ENCODE assay signal across 25 cellular contexts in the genomic region with DNA sequence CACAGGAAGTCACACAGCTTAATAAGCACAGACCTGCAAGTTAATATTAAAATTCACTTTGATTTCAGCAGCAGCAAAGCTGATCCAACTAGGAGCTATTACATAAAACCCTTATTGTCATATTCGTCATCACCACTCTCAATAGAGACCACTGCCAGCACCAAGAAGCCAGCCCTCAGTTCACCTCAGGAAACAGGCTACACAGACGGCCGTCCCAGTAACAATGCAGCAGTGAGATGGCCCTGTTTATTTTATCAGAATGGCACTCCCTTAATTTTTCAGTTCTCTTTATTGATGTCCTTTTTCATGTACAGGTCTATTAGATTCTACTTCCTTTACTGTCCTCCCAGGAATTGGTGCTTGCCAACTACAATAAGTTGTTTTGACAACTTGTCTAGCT.
DNase-seq lines count a peak whose midpoint lies in the region; ATAC-seq, FAIRE-seq and TF ChIP-seq lines count a peak whose summit lies in the region.
"Had no signal": no experiment of that assay in that cellular context is flagged by ENCODE, and none has a peak within 500 bp of the region (broad histone marks: within the 10 kb centered on the region; RNA-seq: fewer than 3 reads in every experiment).

No MANE protein-coding gene starts in this region.

- dilution Hi-C loops in endothelial cell of umbilical vein (cut with MboI; ENCODE audit: extremely low pct_ligation_motif_present, low sequenced_read_pairs) = no loop called here

- no peaks in the 10 kb centered on the region for H3K36me3 Mint-ChIP-seq in activated T-helper 1 cell treated with anti-CD3 and anti-CD28 coated beads, Interleukin-12 subunit alpha, Interleukin-12 subunit beta, Interleukin-2, Interleukin-4 antibody, amounts not matched to agents 30 ng/mL and 10 ng/mL and 1 ng/mL, durations not matched to agents 14 hours and 24 hours and 36 hours (ENCODE audit: low read depth)

- H2AFZ ChIP-seq in endothelial cell of umbilical vein (ENCODE audit: low read depth, low read length) = no peak overlapping the region
- no peak overlapping the region for H2AFZ ChIP-seq in HepG2 (ENCODE audit: low read length)

- peaks cover 3% of the 10 kb centered on the region for H3K4me1 Mint-ChIP-seq in activated T-helper 1 cell treated with anti-CD3 and anti-CD28 coated beads, Interleukin-12 subunit alpha, Interleukin-12 subunit beta, Interleukin-2, Interleukin-4 antibody, amounts not matched to agents 30 ng/mL and 10 ng/mL and 1 ng/mL, durations not matched to agents 14 hours and 24 hours and 36 hours (ENCODE audit: low read depth)

- TF ChIP-seq EP300 in HepG2 (IDR thresholded peaks at IDR 0.05; ENCODE audit: low read depth in 2 of 2, low read length in 2 of 2) (no peak), HepG2 (CRISPR knock-in tag; IDR thresholded peaks at IDR 0.05; ENCODE audit: borderline replicate concordance) (no peak)

- BruUV-seq in endothelial cell of umbilical vein (replicated peaks; lab: Mats Ljungman, UMichigan) = no TSS peak
- BruUV-seq in HepG2 (replicated peaks; lab: Mats Ljungman, UMichigan) = no TSS peak

- in situ Hi-C loops in HepG2 (cut with HindIII; ENCODE audit: extremely low pct_ligation_motif_present, low pct_unique_long_range_greater_than_20kb) = no loop called here

- H3K9ac ChIP-seq in endothelial cell of umbilical vein (replicated peaks; ENCODE audit: extremely low read depth, insufficient read depth, low read length) = no peak overlapping the region
- H3K9ac ChIP-seq in HepG2 (ENCODE audit: insufficient read depth, low read depth, low read length) = no peak overlapping the region
- no peak overlapping the region for H3K9ac ChIP-seq in rectal smooth muscle tissue (ENCODE audit: low read length)
- H3K9ac ChIP-seq: SK-N-SH had no signal

- no peaks in the 10 kb centered on the region for H3K27me3 Mint-ChIP-seq in activated T-helper 1 cell treated with anti-CD3 and anti-CD28 coated beads, Interleukin-12 subunit alpha, Interleukin-12 subunit beta, Interleukin-2, Interleukin-4 antibody, amounts not matched to agents 30 ng/mL and 10 ng/mL and 1 ng/mL, durations not matched to agents 14 hours and 24 hours and 36 hours (ENCODE audit: insufficient read depth)
- H3K27me3 Mint-ChIP-seq: activated naive CD8-positive, alpha-beta T cell; CD4-positive, CD25-positive, alpha-beta regulatory T cell had no signal

- no peaks in the 10 kb centered on the region for H3K9me3 ChIP-seq in endothelial cell of umbilical vein (replicated peaks; ENCODE audit: control insufficient read depth, insufficient read depth, low read length)
- no peaks in the 10 kb centered on the region for H3K9me3 ChIP-seq in HepG2 (ENCODE audit: low read length)
- no peaks in the 10 kb centered on the region for H3K9me3 ChIP-seq in vagina
- H3K9me3 ChIP-seq: SK-N-SH had no signal

- CTCF ChIA-PET in endothelial cell of umbilical vein (lab: Charles Lee) = interaction anchor here (1.0 to 1.9 kb wide), 5 partner anchors 15 to 45 kb away, joined by 3 to 4 read pairs (median 3); no protein-coding TSS in a partner anchor
- CTCF ChIA-PET in HepG2 (lab: Yijun Ruan, JAX; ENCODE audit: low intra/inter-chr PET ratio, low total read pairs) = no interaction called here

- TF ChIP-seq POLR2A in endothelial cell of umbilical vein (IDR thresholded peaks at IDR 0.05; ENCODE audit: low read depth, low read length) (no peak), HepG2 (IDR thresholded peaks at IDR 0.05; ENCODE audit: insufficient read depth in 1 of 2, low read depth in 2 of 2, low read length in 2 of 2) (no peak), vagina (IDR thresholded peaks at IDR 0.05) (no peak)

- peaks cover 6% of the 10 kb centered on the region for H3K4me1 ChIP-seq in endothelial cell of umbilical vein (ENCODE audit: control insufficient read depth, extremely low read depth, insufficient read depth, low read length)
- H3K4me1 ChIP-seq in HepG2 (ENCODE audit: insufficient read depth, low read length) = peaks cover 4% of the 10 kb centered on the region; the same call in 1 of the 2 replicates
- H3K4me1 ChIP-seq in rectal smooth muscle tissue (ENCODE audit: control insufficient read depth, insufficient read depth, low read length) = peaks cover 20% of the 10 kb centered on the region
- peaks cover 16% of the 10 kb centered on the region for H3K4me1 ChIP-seq in vagina

- TF ChIP-seq CTCF in endothelial cell of umbilical vein (IDR thresholded peaks at IDR 0.05; ENCODE audit: extremely low read depth in 1 of 2, insufficient read depth in 1 of 2, low read depth in 1 of 2, low read length in 2 of 2) = no peak
- TF ChIP-seq CTCF in HepG2 (CRISPR knock-in tag; IDR thresholded peaks at IDR 0.05) = no peak
- no peak for TF ChIP-seq CTCF in vagina (IDR thresholded peaks at IDR 0.05)

- H4K20me1 ChIP-seq in endothelial cell of umbilical vein (replicated peaks; ENCODE audit: control insufficient read depth, extremely low read depth, insufficient read depth, low read length) (no peaks in the 10 kb centered on the region), HepG2 (ENCODE audit: insufficient read depth, low read length) (no peaks in the 10 kb centered on the region)

- no peak overlapping the region for H3K27ac Mint-ChIP-seq in activated T-helper 1 cell treated with anti-CD3 and anti-CD28 coated beads, Interleukin-12 subunit alpha, Interleukin-12 subunit beta, Interleukin-2, Interleukin-4 antibody, amounts not matched to agents 30 ng/mL and 10 ng/mL and 1 ng/mL, durations not matched to agents 14 hours and 24 hours and 36 hours
- H3K27ac Mint-ChIP-seq: activated naive CD8-positive, alpha-beta T cell; CD4-positive, CD25-positive, alpha-beta regulatory T cell; H9 had no signal

- no peak for ATAC-seq in HepG2
- ATAC-seq: activated CD4-positive, CD25-positive, alpha-beta regulatory T cell treated with anti-CD3 and anti-CD28 coated beads, Interleukin-2, amount 50 U/mL, for 24 hours; left colon had no signal

- peak; percentile 14 for DNase-seq in NCI-H69 (lab: John Stamatoyannopoulos, UW)
- DNase-seq in endothelial cell of umbilical vein (ENCODE audit: low read depth, low spot score) = peak; percentile 62
- DNase-seq in HepG2 (ENCODE audit: low spot score) = no peak
- DNase-seq in activated T-helper 1 cell treated with anti-CD3 and anti-CD28 coated beads, Interleukin-12 subunit alpha, Interleukin-12 subunit beta, Interleukin-2, Interleukin-4 antibody, amounts not matched to agents 30 ng/mL and 10 ng/mL and 1 ng/mL, durations not matched to agents 14 hours and 24 hours and 36 hours (ENCODE audit: low spot score) = no peak
- no peak for DNase-seq in GF-D8 (lab: John Stamatoyannopoulos, UW)
- DNase-seq in vagina (ENCODE audit: extremely low spot score in 2 of 2) = no peak
- DNase-seq in activated CD4-positive, alpha-beta T cell treated with anti-CD3 and anti-CD28 coated beads for 1 hour = no peak
- DNase-seq: CD4-positive, CD25-positive, alpha-beta regulatory T cell; DMS153; foreskin melanocyte; H9; IMR-90; left colon; NCI-H1694; NCI-H345; occipital lobe; SK-N-SH; stimulated activated CD4-positive, alpha-beta T cell treated with anti-CD3 and anti-CD28 coated beads, Interleukin-2, amount 100 ng/mL, for 48 hours; T-helper 9 cell had no signal

- POLR2A ChIA-PET in endothelial cell of umbilical vein (lab: Charles Lee) = no interaction called here
- POLR2A ChIA-PET in HepG2 (lab: Yijun Ruan, JAX) = no interaction called here

- no peaks in the 10 kb centered on the region for H3K9me3 Mint-ChIP-seq in activated T-helper 1 cell treated with anti-CD3 and anti-CD28 coated beads, Interleukin-12 subunit alpha, Interleukin-12 subunit beta, Interleukin-2, Interleukin-4 antibody, amounts not matched to agents 30 ng/mL and 10 ng/mL and 1 ng/mL, durations not matched to agents 14 hours and 24 hours and 36 hours
- H3K9me3 Mint-ChIP-seq: H9 had no signal

- H3K27ac ChIP-seq in endothelial cell of umbilical vein (ENCODE audit: insufficient read depth, low read depth, low read length) (no peak overlapping the region), HepG2 (ENCODE audit: extremely low read length, insufficient read depth, low read length) (no peak overlapping the region), rectal smooth muscle tissue (ENCODE audit: low read depth, low read length) (peak overlapping the region; percentile 57), vagina (no peak overlapping the region)

- FAIRE-seq in endothelial cell of umbilical vein (lab: Jason Lieb, UNC) (peak; percentile 21), HepG2 (lab: Jason Lieb, UNC) (no peak)
- FAIRE-seq: RCC 7860, small intestine, urothelium cell line had no signal

- H3K9me1 ChIP-seq in endothelial cell of umbilical vein (replicated peaks; ENCODE audit: control insufficient read depth, extremely low read depth, insufficient read depth, low read length) = no peaks in the 10 kb centered on the region

- 51% methylated on average over 3 of the region's 3 CpGs for WGBS in HepG2 (ENCODE audit: low lambda C conversion rate)

- H3K27me3 ChIP-seq in endothelial cell of umbilical vein (ENCODE audit: control insufficient read depth in 2 of 2, insufficient read depth in 2 of 2, low read length in 2 of 2) (no peaks in the 10 kb centered on the region), HepG2 (ENCODE audit: control insufficient read depth in 1 of 2, insufficient read depth in 2 of 2, low read length in 2 of 2) (no peaks in the 10 kb centered on the region), rectal smooth muscle tissue (ENCODE audit: control insufficient read depth, insufficient read depth, low read length) (no peaks in the 10 kb centered on the region), vagina (no peaks in the 10 kb centered on the region)

- H3K36me3 ChIP-seq in endothelial cell of umbilical vein (ENCODE audit: control insufficient read depth in 2 of 2, extremely low read depth in 1 of 2, insufficient read depth in 2 of 2, low read length in 2 of 2) (no peaks in the 10 kb centered on the region), HepG2 (replicated peaks in 1 of 2; ENCODE audit: control insufficient read depth in 1 of 2, insufficient read depth in 2 of 2, low read length in 2 of 2) (no peaks in the 10 kb centered on the region), rectal smooth muscle tissue (ENCODE audit: control insufficient read depth, insufficient read depth, low read length) (no peaks in the 10 kb centered on the region), vagina (no peaks in the 10 kb centered on the region)

- H3K4me3 ChIP-seq in endothelial cell of umbilical vein (replicated peaks in 1 of 3; ENCODE audit: insufficient read depth in 1 of 3, low read depth in 1 of 3, low read length in 3 of 3) (no peak overlapping the region), HepG2 (replicated peaks in 1 of 3; ENCODE audit: insufficient read depth in 1 of 3, low read depth in 2 of 3, low read length in 3 of 3) (no peak overlapping the region), rectal smooth muscle tissue (ENCODE audit: low read length) (no peak overlapping the region), vagina (no peak overlapping the region)

- no peak for TF ChIP-seq RAD21 in HepG2 (CRISPR knock-in tag; IDR thresholded peaks at IDR 0.05)

- intact Hi-C loops in endothelial cell of umbilical vein (cut with micrococcal nuclease) = loop anchor here (10.0 kb wide), 1 partner anchor 490 kb away; no protein-coding TSS in a partner anchor
- intact Hi-C loops in HepG2 (cut with micrococcal nuclease; ENCODE audit: unreplicated experiment) = no loop called here
- intact Hi-C loops in activated T-helper 1 cell treated with anti-CD3 and anti-CD28 coated beads, Interleukin-12 subunit alpha, Interleukin-12 subunit beta, Interleukin-2, Interleukin-4 antibody, amounts not matched to agents 30 ng/mL and 10 ng/mL and 1 ng/mL, durations not matched to agents 14 hours and 24 hours and 36 hours (cut with micrococcal nuclease) = no loop called here
- intact Hi-C loops in vagina (cut with DNase I) = no loop called here

- H3K4me2 ChIP-seq in endothelial cell of umbilical vein (ENCODE audit: insufficient read depth, low read length) = no peak overlapping the region
- no peak overlapping the region for H3K4me2 ChIP-seq in HepG2 (ENCODE audit: low read depth, low read length)
- H3K4me2 ChIP-seq: SK-N-SH had no signal

- no peaks in the 10 kb centered on the region for H3K79me2 ChIP-seq in endothelial cell of umbilical vein (ENCODE audit: control insufficient read depth, insufficient read depth, low read length)
- H3K79me2 ChIP-seq in HepG2 (ENCODE audit: insufficient read depth, low read length) = no peaks in the 10 kb centered on the region

- no peak overlapping the region for H3K4me3 Mint-ChIP-seq in activated T-helper 1 cell treated with anti-CD3 and anti-CD28 coated beads, Interleukin-12 subunit alpha, Interleukin-12 subunit beta, Interleukin-2, Interleukin-4 antibody, amounts not matched to agents 30 ng/mL and 10 ng/mL and 1 ng/mL, durations not matched to agents 14 hours and 24 hours and 36 hours
- H3K4me3 Mint-ChIP-seq: activated naive CD8-positive, alpha-beta T cell; H9 had no signal

Comparison
In these comparisons a context has a peak if more than half of its experiments do, and no peak if none do; other contexts are left out.
1. DNase-seq: peak in NCI-H69 (single experiment) and endothelial cell of umbilical vein (single experiment); none in HepG2 (single experiment), activated T-helper 1 cell treated with anti-CD3 and anti-CD28 coated beads, Interleukin-12 subunit alpha, Interleukin-12 subunit beta, Interleukin-2, Interleukin-4 antibody, amounts not matched to agents 30 ng/mL and 10 ng/mL and 1 ng/mL, durations not matched to agents 14 hours and 24 hours and 36 hours (single experiment), GF-D8 (single experiment), vagina (0 of 2) and activated CD4-positive, alpha-beta T cell treated with anti-CD3 and anti-CD28 coated beads for 1 hour (single experiment).